Comparison of ENCODE assay signal across 9 cellular contexts in genomic region chr6:89239338-89239737, GRCh38. TPM values are rescaled to one million over a fixed set of nuclear protein-coding genes. Genes with fewer than 3 reads are reported as not detected.
DNase-seq lines count a peak whose midpoint lies in the region; ATAC-seq and TF ChIP-seq lines count a peak whose summit lies in the region.
"Had no signal": no experiment of that assay in that cellular context is flagged by ENCODE, and none has a peak within 500 bp of the region (broad histone marks: within the 10 kb centered on the region; RNA-seq: fewer than 3 reads in every experiment).

No MANE protein-coding gene starts in this region.

- H3K9me3 ChIP-seq in Panc1 (ENCODE audit: control insufficient read depth, insufficient read depth, low read depth, low read length), result no peaks in the 10 kb centered on the region
- no peaks in the 10 kb centered on the region for H3K9me3 ChIP-seq in esophagus squamous epithelium

- 60 to 72% methylated on average over 3 of the region's 3 CpGs for WGBS in esophagus squamous epithelium, 2 donors

- H3K27ac ChIP-seq in Panc1 (ENCODE audit: low read length), result no peak overlapping the region
- H3K27ac ChIP-seq in esophagus squamous epithelium, result no peak overlapping the region

- POLR2A ChIA-PET in Panc1 (lab: Charles Lee), result no interaction called here

- no TSS peak for BruUV-seq in Panc1 (replicated peaks; lab: Mats Ljungman, UMichigan)

- peak; percentile 32 for TF ChIP-seq CTCF in AG09309 (IDR thresholded peaks at IDR 0.05; ENCODE audit: control insufficient read depth, insufficient read depth, low read depth, low read length, missing control alignments)
- TF ChIP-seq CTCF in GM12875 (IDR thresholded peaks at IDR 0.05; ENCODE audit: borderline replicate concordance, insufficient read depth, low read depth, low read length), result peak; percentile 41; the same call in 1 of the 2 replicates
- TF ChIP-seq CTCF in Panc1 (IDR thresholded peaks at IDR 0.05), result peak; percentile 35
- peak in 4 of 6 experiments; percentile 13 to 32 (median 20) for TF ChIP-seq CTCF in esophagus squamous epithelium (IDR thresholded peaks at IDR 0.05)

- no peak for TF ChIP-seq POLR2A in esophagus squamous epithelium (IDR thresholded peaks at IDR 0.05)

- H3K36me3 ChIP-seq in Panc1 (ENCODE audit: control insufficient read depth, insufficient read depth, low read length), result no peaks in the 10 kb centered on the region
- no peaks in the 10 kb centered on the region for H3K36me3 ChIP-seq in esophagus squamous epithelium

- peaks cover 3% of the 10 kb centered on the region for H3K27me3 ChIP-seq in Panc1 (ENCODE audit: control insufficient read depth, insufficient read depth, low read length)
- H3K27me3 ChIP-seq in esophagus squamous epithelium, result no peaks in the 10 kb centered on the region

- in situ Hi-C loops in Panc1 (cut with HindIII; ENCODE audit: low pct_unique_long_range_greater_than_20kb, low sequenced_read_pairs), result no loop called here

- ATAC-seq in Panc1, result no peak

- DNase-seq in AG09309 (ENCODE audit: low read depth) (no peak), Panc1 (ENCODE audit: low read depth, low spot score) (no peak), esophagus squamous epithelium (lab: John Stamatoyannopoulos, UW) (no peak), hypothalamus (lab: John Stamatoyannopoulos, UW) (no peak), DMS79 treated with DMSO at 0.1 percent for 48 hours (lab: John Stamatoyannopoulos, UW) (no peak), HK-2 (ENCODE audit: unreplicated experiment) (no peak), mucosa of gallbladder (ENCODE audit: low spot score) (no peak)

- CTCF ChIA-PET in Panc1 (lab: Charles Lee), result no interaction called here

- H3K4me3 ChIP-seq in AG09309 (ENCODE audit: control insufficient read depth, low read depth, low read length) (no peak overlapping the region), GM12875 (ENCODE audit: low read depth, low read length) (no peak overlapping the region), Panc1 (ENCODE audit: low read depth in 2 of 2, low read length in 2 of 2) (no peak overlapping the region), esophagus squamous epithelium (no peak overlapping the region)

- H3K4me1 ChIP-seq in Panc1 (ENCODE audit: control insufficient read depth, insufficient read depth, low read length) (no peaks in the 10 kb centered on the region), esophagus squamous epithelium (peaks cover 0 to 13% (median 0%) of the 10 kb centered on the region in 3 donors)

- intact Hi-C loops in Panc1 (cut with micrococcal nuclease; ENCODE audit: unreplicated experiment), result no loop called here
- intact Hi-C loops in esophagus squamous epithelium (cut with DNase I), result no loop called here

RNA-seq across cellular contexts. Expression of gene GABRR1, which starts 22.2 kb away (rescaled TPM):
- total RNA-seq in Panc1 (2021; ENCODE audit: unreplicated experiment) (not detected), esophagus squamous epithelium (1 to 10 TPM in 1 of 4 donors, not detected in 3; 1.5 TPM), mucosa of gallbladder (not detected)
- not detected for polyA plus RNA-seq in Panc1 (2012; ENCODE audit: insufficient read length)
- total RNA-seq: RPMI7951 had no signal
